ENCODE assay signal across 15 cellular contexts in the genomic region with DNA sequence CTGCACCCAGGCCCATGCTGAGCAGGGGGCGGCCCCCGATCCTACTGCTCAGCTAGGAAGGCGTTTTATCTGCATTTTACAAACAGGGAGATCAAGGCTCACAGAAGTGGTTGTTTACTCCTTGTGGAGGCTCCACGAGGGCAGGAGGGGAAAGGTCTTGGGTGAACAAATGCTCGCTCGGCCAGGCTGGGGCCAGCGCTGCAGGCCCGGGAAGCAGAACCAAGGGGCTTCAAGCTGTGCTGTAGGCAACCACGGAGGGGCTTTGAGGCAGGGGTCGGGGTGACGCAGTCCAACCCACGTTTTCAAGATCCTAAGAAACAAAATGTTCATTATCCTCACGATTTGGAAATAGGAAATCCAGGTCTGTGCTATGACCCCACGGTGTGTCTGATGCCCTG.
"Had no signal": no experiment of that assay in that cellular context is flagged by ENCODE, and none has a peak within 500 bp of the region (broad histone marks: within the 10 kb centered on the region; RNA-seq: fewer than 3 reads in every experiment).

No MANE protein-coding gene starts in this region.

- H3K4me2 ChIP-seq: SK-N-SH had no signal

- H3K27ac ChIP-seq: tibial artery had no signal

- H3K4me3 ChIP-seq: tibial artery had no signal

- H3K27ac Mint-ChIP-seq: activated naive CD4-positive, alpha-beta T cell treated with anti-CD3 and anti-CD28 coated beads for 36 hours; activated naive CD8-positive, alpha-beta T cell treated with anti-CD3 and anti-CD28 coated beads, Interleukin-2, amount 50 U/mL, for 24 hours; activated T-helper 2 cell treated with anti-CD3 and anti-CD28 coated beads, Interferon-gamma antibody, Interleukin-2, Interleukin-4, amounts not matched to agents 10 μg/mL and 5 μg/mL and 100 μg/mL, durations not matched to agents 14 hours and 24 hours and 36 hours; natural killer cell treated with Interleukin-12 subunit alpha and Interleukin-12 subunit beta and Interleukin-15 and Interleukin-18, amount 100 ng/mL, for 72 hours; stimulated activated naive B cell treated with anti-CD40 and anti-IgM and Interleukin-4, amounts not matched to agents 10 μg/mL and 1 μg/mL and 100 μg/mL, for 72 hours; T-cell had no signal

- DNase-seq: activated CD4-positive, alpha-beta T cell treated with anti-CD3 and anti-CD28 coated beads for 4 hours; activated CD8-positive, alpha-beta memory T cell treated with anti-CD3 and anti-CD28 coated beads, Interleukin-2, amount 50 U/mL, for 48 hours; activated naive CD4-positive, alpha-beta T cell treated with anti-CD3 and anti-CD28 coated beads for 36 hours; activated naive CD8-positive, alpha-beta T cell treated with anti-CD3 and anti-CD28 coated beads, Interleukin-2, amount 50 U/mL, for 24 hours; hippocampal formation; occipital lobe; stimulated activated CD4-positive, alpha-beta T cell treated with anti-CD3 and anti-CD28 coated beads, Interleukin-2, amount 100 ng/mL, for 48 hours; stimulated activated naive B cell treated with anti-CD40 and anti-IgM and Interleukin-4, amounts not matched to agents 10 μg/mL and 1 μg/mL and 100 μg/mL, for 72 hours; T1000 had no signal

- H3K9me3 Mint-ChIP-seq: activated naive CD4-positive, alpha-beta T cell treated with anti-CD3 and anti-CD28 coated beads for 36 hours had no signal

- H3K36me3 ChIP-seq: tibial artery had no signal

- H3K4me1 ChIP-seq: tibial artery had no signal

- ATAC-seq: activated naive CD8-positive, alpha-beta T cell treated with anti-CD3 and anti-CD28 coated beads, Interleukin-2, amount 50 U/mL, for 24 hours; esophagus mucosa; natural killer cell treated with Interleukin-12 subunit alpha and Interleukin-12 subunit beta and Interleukin-15 and Interleukin-18, amount 100 ng/mL, for 72 hours; stimulated activated naive B cell treated with anti-CD40 and anti-IgM and Interleukin-4, amounts not matched to agents 10 μg/mL and 1 μg/mL and 100 μg/mL, for 72 hours; T-cell had no signal

- H3K4me3 Mint-ChIP-seq: activated naive CD4-positive, alpha-beta T cell treated with anti-CD3 and anti-CD28 coated beads for 36 hours; activated naive CD8-positive, alpha-beta T cell treated with anti-CD3 and anti-CD28 coated beads, Interleukin-2, amount 50 U/mL, for 24 hours; natural killer cell treated with Interleukin-12 subunit alpha and Interleukin-12 subunit beta and Interleukin-15 and Interleukin-18, amount 100 ng/mL, for 72 hours; stimulated activated naive B cell treated with anti-CD40 and anti-IgM and Interleukin-4, amounts not matched to agents 10 μg/mL and 1 μg/mL and 100 μg/mL, for 72 hours; T-cell had no signal

- H3K36me3 Mint-ChIP-seq: natural killer cell treated with Interleukin-12 subunit alpha and Interleukin-12 subunit beta and Interleukin-15 and Interleukin-18, amount 100 ng/mL, for 72 hours; stimulated activated naive B cell treated with anti-CD40 and anti-IgM and Interleukin-4, amounts not matched to agents 10 μg/mL and 1 μg/mL and 100 μg/mL, for 72 hours; T-cell had no signal

- H3K9me2 ChIP-seq: SK-N-SH had no signal

- H3K4me1 Mint-ChIP-seq: activated naive CD8-positive, alpha-beta T cell treated with anti-CD3 and anti-CD28 coated beads, Interleukin-2, amount 50 U/mL, for 24 hours; stimulated activated naive B cell treated with anti-CD40 and anti-IgM and Interleukin-4, amounts not matched to agents 10 μg/mL and 1 μg/mL and 100 μg/mL, for 72 hours; T-cell had no signal

- H3K9me3 ChIP-seq: SK-N-SH, tibial artery had no signal
